1 cellular context compared by ENCODE assay signal in genomic region chr22:44676441-44677298, GRCh38.
A peak's percentile ranks its signal among the peaks of the same experiment; 100 is the strongest.
TF ChIP-seq lines count a peak whose summit lies in the region.

No MANE protein-coding gene starts in this region.

TF ChIP-seq in K562, 482 proteins besides CTCF, POLR2A, EP300 and RAD21 (continued from another document and continues in another):
- no peak for TF ChIP-seq HNRNPH1 (optimal IDR thresholded peaks at IDR 0.05; ENCODE audit: low read depth, low read length)
- TF ChIP-seq RUNX1 (IDR thresholded peaks at IDR 0.05; ENCODE audit: low read depth) = 0 out of 2 replicates have a peak, but pooled peaks have one; percentile 37
- TF ChIP-seq ZNF175 (CRISPR knock-in tag; IDR thresholded peaks at IDR 0.05; ENCODE audit: low read depth) = peak; percentile 62; the same call in 1 of the 2 replicates
- no peak for TF ChIP-seq ATF2 (CRISPR knock-in tag; IDR thresholded peaks at IDR 0.05)
- no peak; the same call in 1 of the 2 replicates for TF ChIP-seq ZNF76 (CRISPR knock-in tag; IDR thresholded peaks at IDR 0.05; ENCODE audit: borderline replicate concordance)
- no peak for TF ChIP-seq XRCC5 (IDR thresholded peaks at IDR 0.05; ENCODE audit: low read depth, low read length)
- no peak for TF ChIP-seq MLX (CRISPR knock-in tag; conservative IDR thresholded peaks at IDR 0.05)
- TF ChIP-seq MCM2 (IDR thresholded peaks at IDR 0.05; ENCODE audit: low read depth) = no peak
- no peak for TF ChIP-seq GTF2F1 (IDR thresholded peaks at IDR 0.05; ENCODE audit: low read depth, low read length)
- TF ChIP-seq PKNOX1 (IDR thresholded peaks at IDR 0.05) = no peak
- no peak; the same call in 1 of the 2 replicates for TF ChIP-seq ZBTB33 (CRISPR knock-in tag; IDR thresholded peaks at IDR 0.05)
- no peak for TF ChIP-seq POLR3G (IDR thresholded peaks at IDR 0.05; ENCODE audit: extremely low read depth, insufficient read length, insufficient replicate concordance)
- no peak for TF ChIP-seq EWSR1 (IDR thresholded peaks at IDR 0.05; ENCODE audit: borderline replicate concordance, low read depth, partially characterized antibody)
- peak; percentile 48 to 77; a peak in 2 of 4 replicates for TF ChIP-seq MNT (conservative IDR thresholded peaks at IDR 0.05)
- peak in 1 of 3 experiments; percentile 21 for TF ChIP-seq YY1 (IDR thresholded peaks at IDR 0.05; ENCODE audit: borderline replicate concordance in 1 of 3, control insufficient read depth in 1 of 3, extremely low read depth in 1 of 3, insufficient read depth in 3 of 3, insufficient read length in 1 of 3, insufficient replicate concordance in 2 of 3, low read depth in 1 of 3, low read length in 2 of 3)
- peak; percentile 94 for TF ChIP-seq GATA2 (CRISPR knock-in tag; IDR thresholded peaks at IDR 0.05)
- no peak for TF ChIP-seq ZBTB12 (CRISPR knock-in tag; IDR thresholded peaks at IDR 0.05)
- TF ChIP-seq PRPF4 (IDR thresholded peaks at IDR 0.05; ENCODE audit: insufficient read depth, low read depth, low read length, poor library complexity, severe bottlenecking) = no peak
- no peak for TF ChIP-seq CBFB (CRISPR knock-in tag; IDR thresholded peaks at IDR 0.05)
- TF ChIP-seq RFX7 (CRISPR knock-in tag; IDR thresholded peaks at IDR 0.05) = no peak
- no peak for TF ChIP-seq THRB (CRISPR knock-in tag; conservative IDR thresholded peaks at IDR 0.05)
- TF ChIP-seq ZZZ3 (IDR thresholded peaks at IDR 0.05) = no peak
- peak; percentile 99 for TF ChIP-seq CBFA2T3 (IDR thresholded peaks at IDR 0.05)
- TF ChIP-seq JUN (IDR thresholded peaks at IDR 0.05; ENCODE audit: borderline replicate concordance, low read depth, low read length) = peak; percentile 25; the same call in 1 of the 2 replicates
- TF ChIP-seq JUN (CRISPR knock-in tag; IDR thresholded peaks at IDR 0.05; ENCODE audit: borderline replicate concordance) = 0 out of 2 replicates have a peak, but pooled peaks have one; percentile 65
- no peak for TF ChIP-seq THAP7 (CRISPR knock-in tag; IDR thresholded peaks at IDR 0.05)
- no peak for TF ChIP-seq CREBBP (IDR thresholded peaks at IDR 0.05; ENCODE audit: low read depth, low read length)
- peak; percentile 93 for TF ChIP-seq CTBP1 (IDR thresholded peaks at IDR 0.05; ENCODE audit: borderline replicate concordance)
- TF ChIP-seq CHAMP1 (IDR thresholded peaks at IDR 0.05) = no peak
- TF ChIP-seq LCOR (CRISPR knock-in tag; IDR thresholded peaks at IDR 0.05) = no peak
- peak; percentile 93 for TF ChIP-seq PML (IDR thresholded peaks at IDR 0.05; ENCODE audit: low read length)
- peak; percentile 72 for TF ChIP-seq TAF9B (IDR thresholded peaks at IDR 0.05; ENCODE audit: partially characterized antibody)
- TF ChIP-seq BRD4 (IDR thresholded peaks at IDR 0.05) = no peak
- TF ChIP-seq HMG20B (CRISPR knock-in tag; IDR thresholded peaks at IDR 0.05) = no peak
- TF ChIP-seq HOXB6 (CRISPR knock-in tag; IDR thresholded peaks at IDR 0.05; ENCODE audit: borderline replicate concordance) = no peak
- TF ChIP-seq TFAP4 (CRISPR knock-in tag; IDR thresholded peaks at IDR 0.05; ENCODE audit: borderline replicate concordance) = peak; percentile 94
- no peak for TF ChIP-seq ZNF277 (CRISPR knock-in tag; IDR thresholded peaks at IDR 0.05; ENCODE audit: borderline replicate concordance)
- TF ChIP-seq POLR2AphosphoS2 (IDR thresholded peaks at IDR 0.05; ENCODE audit: low read length) = no peak
- no peak for TF ChIP-seq ZKSCAN8 (CRISPR knock-in tag; IDR thresholded peaks at IDR 0.05)
- no peak for TF ChIP-seq ATF6 (CRISPR knock-in tag; IDR thresholded peaks at IDR 0.05)
- peak; percentile 98 for TF ChIP-seq CCNT2 (IDR thresholded peaks at IDR 0.05; ENCODE audit: borderline replicate concordance, extremely low read depth, insufficient read length, low read depth, low read length)
